ENCODE assay signal across 18 cellular contexts in genomic region chr1:68204965-68205630, GRCh38. TPM values are rescaled to one million over a fixed set of nuclear protein-coding genes. Genes with fewer than 3 reads are reported as not detected.
A peak's percentile ranks its signal among the peaks of the same experiment; 100 is the strongest.
DNase-seq lines count a peak whose midpoint lies in the region; ATAC-seq and TF ChIP-seq lines count a peak whose summit lies in the region.
"Had no signal": no experiment of that assay in that cellular context is flagged by ENCODE, and none has a peak within 500 bp of the region (broad histone marks: within the 10 kb centered on the region; RNA-seq: fewer than 3 reads in every experiment).

No MANE protein-coding gene starts in this region.

- no peak overlapping the region for H3K27ac ChIP-seq in right cardiac atrium (ENCODE audit: low read length)
- H3K27ac ChIP-seq: ovary had no signal

- H3K4me1 Mint-ChIP-seq in neural crest cell: peaks cover 29% of the 10 kb centered on the region
- no peaks in the 10 kb centered on the region for H3K4me1 Mint-ChIP-seq in activated CD8-positive, alpha-beta memory T cell treated with anti-CD3 and anti-CD28 coated beads, Interleukin-2, amount 10 ng/mL, durations not matched to agents 7 days and 5 days
- H3K4me1 Mint-ChIP-seq: activated naive CD4-positive, alpha-beta T cell treated with anti-CD3 and anti-CD28 coated beads, Interleukin-2, amount 10 ng/mL, durations not matched to agents 7 days and 5 days; T-cell had no signal

- H3K27ac Mint-ChIP-seq in neural crest cell (ENCODE audit: unreplicated experiment): no peak overlapping the region
- H3K27ac Mint-ChIP-seq in activated CD8-positive, alpha-beta memory T cell treated with anti-CD3 and anti-CD28 coated beads, Interleukin-2, amount 10 ng/mL, durations not matched to agents 7 days and 5 days: no peak overlapping the region
- H3K27ac Mint-ChIP-seq: activated naive CD4-positive, alpha-beta T cell treated with anti-CD3 and anti-CD28 coated beads, Interleukin-2, amount 10 ng/mL, durations not matched to agents 7 days and 5 days; activated T-cell treated with anti-CD3 and anti-CD28 coated beads, Interleukin-2, amount 50 U/mL, for 24 hours; dendritic cell treated with granulocyte-macrophage colony-stimulating factor and Interleukin-4, amounts not matched to agents 40 ng/mL and 50 ng/mL, for 4 days; T-cell had no signal

- CTCF ChIA-PET in HEK293T (lab: Yijun Ruan, JAX): no interaction called here
- CTCF ChIA-PET in activated CD8-positive, alpha-beta memory T cell treated with anti-CD3 and anti-CD28 coated beads, Interleukin-2, amount 10 ng/mL, durations not matched to agents 7 days and 5 days (lab: Charles Lee): no interaction called here

- DNase-seq in HEK293T (ENCODE audit: extremely low spot score) (no peak), NCI-H526 treated with DMSO at 0.1 percent for 48 hours (lab: John Stamatoyannopoulos, UW) (peak; percentile 11), right cardiac atrium (peak in 2 of 3 donors; percentile 16 to 39), neural crest cell (ENCODE audit: low read depth, low spot score) (no peak)
- DNase-seq in activated CD8-positive, alpha-beta memory T cell treated with anti-CD3 and anti-CD28 coated beads, Interleukin-2, amount 10 ng/mL, durations not matched to agents 7 days and 5 days: no peak
- DNase-seq: activated CD4-positive, alpha-beta T cell treated with anti-CD3 and anti-CD28 coated beads, Interleukin-2, amount 50 U/mL, for 48 hours; activated naive CD4-positive, alpha-beta T cell treated with anti-CD3 and anti-CD28 coated beads, Interleukin-2, amount 10 ng/mL, durations not matched to agents 7 days and 5 days; activated T-cell treated with anti-CD3 and anti-CD28 coated beads, Interleukin-2, amount 50 U/mL, for 24 hours; AML-193; NCI-H1092; NCI-H2081; ovary; stimulated activated CD4-positive, alpha-beta T cell treated with anti-CD3 and anti-CD28 coated beads, Interleukin-12 subunit alpha, Interleukin-12 subunit beta, amount 100 ng/mL, for 4 hours; T-cell had no signal

- no peaks in the 10 kb centered on the region for H3K9me3 Mint-ChIP-seq in neural crest cell
- no peaks in the 10 kb centered on the region for H3K9me3 Mint-ChIP-seq in activated CD8-positive, alpha-beta memory T cell treated with anti-CD3 and anti-CD28 coated beads, Interleukin-2, amount 10 ng/mL, durations not matched to agents 7 days and 5 days (ENCODE audit: low read depth)
- H3K9me3 Mint-ChIP-seq: activated naive CD4-positive, alpha-beta T cell treated with anti-CD3 and anti-CD28 coated beads, Interleukin-2, amount 10 ng/mL, durations not matched to agents 7 days and 5 days; dendritic cell treated with granulocyte-macrophage colony-stimulating factor and Interleukin-4, amounts not matched to agents 40 ng/mL and 50 ng/mL, for 4 days had no signal

- H3K27me3 ChIP-seq in right cardiac atrium (ENCODE audit: control insufficient read depth, insufficient read depth): no peaks in the 10 kb centered on the region
- H3K27me3 ChIP-seq: ovary had no signal

- ATAC-seq in right cardiac atrium: peak in 1 of 2 donors; percentile 60
- ATAC-seq in GM19397 (IDR thresholded peaks at IDR 0.05; ENCODE audit: unreplicated experiment): no peak
- ATAC-seq in activated CD8-positive, alpha-beta memory T cell treated with anti-CD3 and anti-CD28 coated beads, Interleukin-2, amount 10 ng/mL, durations not matched to agents 7 days and 5 days: no peak
- ATAC-seq in GM21447 (IDR thresholded peaks at IDR 0.05; ENCODE audit: unreplicated experiment): no peak
- ATAC-seq in HG03135 (IDR thresholded peaks at IDR 0.05; ENCODE audit: unreplicated experiment): no peak
- ATAC-seq: T-cell had no signal

- H3K27me3 Mint-ChIP-seq in neural crest cell (ENCODE audit: low read depth): no peaks in the 10 kb centered on the region
- H3K27me3 Mint-ChIP-seq in activated CD8-positive, alpha-beta memory T cell treated with anti-CD3 and anti-CD28 coated beads, Interleukin-2, amount 10 ng/mL, durations not matched to agents 7 days and 5 days: no peaks in the 10 kb centered on the region
- H3K27me3 Mint-ChIP-seq: activated naive CD4-positive, alpha-beta T cell treated with anti-CD3 and anti-CD28 coated beads, Interleukin-2, amount 10 ng/mL, durations not matched to agents 7 days and 5 days; activated T-cell treated with anti-CD3 and anti-CD28 coated beads, Interleukin-2, amount 50 U/mL, for 24 hours; dendritic cell treated with granulocyte-macrophage colony-stimulating factor and Interleukin-4, amounts not matched to agents 40 ng/mL and 50 ng/mL, for 4 days had no signal

- H3K36me3 Mint-ChIP-seq in neural crest cell (ENCODE audit: low read depth): peaks cover 2% of the 10 kb centered on the region
- H3K36me3 Mint-ChIP-seq in activated CD8-positive, alpha-beta memory T cell treated with anti-CD3 and anti-CD28 coated beads, Interleukin-2, amount 10 ng/mL, durations not matched to agents 7 days and 5 days: no peaks in the 10 kb centered on the region
- H3K36me3 Mint-ChIP-seq: activated naive CD4-positive, alpha-beta T cell treated with anti-CD3 and anti-CD28 coated beads, Interleukin-2, amount 10 ng/mL, durations not matched to agents 7 days and 5 days; T-cell had no signal

- POLR2A ChIA-PET in HEK293T (lab: Yijun Ruan, JAX): no interaction called here

- H3K4me3 Mint-ChIP-seq in neural crest cell: no peak overlapping the region
- H3K4me3 Mint-ChIP-seq in activated CD8-positive, alpha-beta memory T cell treated with anti-CD3 and anti-CD28 coated beads, Interleukin-2, amount 10 ng/mL, durations not matched to agents 7 days and 5 days: no peak overlapping the region
- H3K4me3 Mint-ChIP-seq: activated naive CD4-positive, alpha-beta T cell treated with anti-CD3 and anti-CD28 coated beads, Interleukin-2, amount 10 ng/mL, durations not matched to agents 7 days and 5 days; activated T-cell treated with anti-CD3 and anti-CD28 coated beads, Interleukin-2, amount 50 U/mL, for 24 hours; dendritic cell treated with granulocyte-macrophage colony-stimulating factor and Interleukin-4, amounts not matched to agents 40 ng/mL and 50 ng/mL, for 4 days; T-cell had no signal

- intact Hi-C loops in right cardiac atrium (cut with DNase I): no loop called here

- H3K9me3 ChIP-seq in right cardiac atrium (ENCODE audit: control insufficient read depth, low read length): no peaks in the 10 kb centered on the region
- H3K9me3 ChIP-seq: ovary had no signal

- TF ChIP-seq CTCF in neural crest cell (conservative IDR thresholded peaks at IDR 0.05): peak; percentile 41

- WGBS in right cardiac atrium: 45% methylated on average over 4 of the region's 4 CpGs

- no peak overlapping the region for H3K4me3 ChIP-seq in right cardiac atrium (ENCODE audit: low read length)
- H3K4me3 ChIP-seq: ovary had no signal

- peaks cover 8% of the 10 kb centered on the region for H3K4me1 ChIP-seq in right cardiac atrium (ENCODE audit: control insufficient read depth, insufficient read depth, low read length)

TF ChIP-seq in HEK293T, 16 proteins besides CTCF, POLR2A, EP300 and RAD21:
- TF ChIP-seq ZNF384 (IDR thresholded peaks at IDR 0.05): peak; percentile 60; the same call in 1 of the 2 replicates
- TF ChIP-seq ELF4 (IDR thresholded peaks at IDR 0.05): no peak
- no peak for TF ChIP-seq FOXA1 (IDR thresholded peaks at IDR 0.05)
- TF ChIP-seq NFRKB (IDR thresholded peaks at IDR 0.05): no peak

RNA-seq across cellular contexts. Expression of gene WLS, which starts 27.2 kb away (rescaled TPM):
- total RNA-seq in right cardiac atrium: 100 to 1,000 TPM in 3 of 4 donors, 10 to 100 TPM in 1; 73.4 to 102 (median 102) TPM
- polyA plus RNA-seq in right cardiac atrium: 50.9 TPM
- total RNA-seq in neural crest cell: 147 and 152 TPM in 2 replicates
- total RNA-seq in activated CD8-positive, alpha-beta memory T cell treated with anti-CD3 and anti-CD28 coated beads, Interleukin-2, amount 10 ng/mL, durations not matched to agents 7 days and 5 days: not detected

Comparison
In these comparisons a context has a peak if more than half of its experiments do, and no peak if none do; other contexts are left out.
1. DNase-seq: peak in NCI-H526 treated with DMSO at 0.1 percent for 48 hours (single experiment) and right cardiac atrium (2 of 3); none in HEK293T (single experiment), neural crest cell (single experiment) and activated CD8-positive, alpha-beta memory T cell treated with anti-CD3 and anti-CD28 coated beads, Interleukin-2, amount 10 ng/mL, durations not matched to agents 7 days and 5 days (single experiment).
2. RNA of gene WLS, which starts 27.2 kb away (total RNA-seq): 147 to 152 TPM in neural crest cell and 73.4 to 102 TPM in right cardiac atrium; not detected in activated CD8-positive, alpha-beta memory T cell treated with anti-CD3 and anti-CD28 coated beads, Interleukin-2, amount 10 ng/mL, durations not matched to agents 7 days and 5 days; every median in the first group is over 10 times any median in the second.